Comparison of ENCODE assay signal across 8 cellular contexts in the genomic region with DNA sequence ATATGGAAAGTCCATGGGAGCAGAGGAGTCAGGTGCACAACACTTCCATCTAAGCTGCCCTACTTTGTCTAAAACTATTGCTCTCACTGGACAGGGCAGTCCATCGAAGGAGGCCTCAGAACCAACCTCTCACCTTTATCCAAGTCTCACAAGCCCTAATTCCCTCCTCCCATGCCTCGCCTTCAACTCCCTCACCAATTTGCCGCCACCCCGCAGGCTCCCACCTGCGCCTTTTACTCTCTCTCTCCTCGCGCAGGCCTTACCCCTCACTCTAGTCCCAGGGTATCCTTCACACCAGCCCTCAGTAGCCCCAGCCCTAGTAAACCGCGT. TPM values are rescaled to one million over a fixed set of nuclear protein-coding genes. Genes with fewer than 3 reads are reported as not detected.
A peak's percentile ranks its signal among the peaks of the same experiment; 100 is the strongest.
DNase-seq lines count a peak whose midpoint lies in the region; ATAC-seq and TF ChIP-seq lines count a peak whose summit lies in the region.

No MANE protein-coding gene starts in this region.

- H3K4me1 Mint-ChIP-seq in Caco-2 (ENCODE audit: low read depth, unreplicated experiment) (peaks cover 19% of the 10 kb centered on the region), naive B cell (peaks cover 34 to 38% (median 36%) of the 10 kb centered on the region in 3 donors)
- peaks cover 59% of the 10 kb centered on the region for H3K4me1 Mint-ChIP-seq in central memory CD8-positive, alpha-beta T cell

- peak overlapping the region; percentile 89 for H3K4me3 ChIP-seq in Caco-2 (ENCODE audit: low read depth, low read length)
- no peak overlapping the region for H3K4me3 ChIP-seq in KMS-11 (IDR thresholded peaks at IDR 0.05; ENCODE audit: insufficient read depth, low read depth, low read length)

- H3K9ac ChIP-seq in KMS-11 = peak overlapping the region; percentile 63; the same call in 1 of the 2 replicates

- POLR2A ChIA-PET in Caco-2 (lab: Charles Lee) = interaction anchor here (0.6 to 1.1 kb wide), 2 partner anchors 110 to 450 kb away, joined by 3 to 4 read pairs; a partner anchor contains a TSS

- H3K27me3 Mint-ChIP-seq in Caco-2 (ENCODE audit: insufficient read depth, unreplicated experiment) (no peaks in the 10 kb centered on the region), naive B cell (peaks cover 0 to 1% (median 0%) of the 10 kb centered on the region in 3 donors)
- no peaks in the 10 kb centered on the region for H3K27me3 Mint-ChIP-seq in central memory CD8-positive, alpha-beta T cell

- peaks cover 15% of the 10 kb centered on the region; the same call in 1 of the 2 replicates for H3K79me2 ChIP-seq in KMS-11 (ENCODE audit: insufficient read depth, low read depth)

- no peak for DNase-seq in Caco-2
- DNase-seq in central memory CD8-positive, alpha-beta T cell (ENCODE audit: low spot score in 2 of 2) = no peak
- no peak for DNase-seq in naive B cell
- DNase-seq in GDM1 (lab: John Stamatoyannopoulos, UW) = no peak
- DNase-seq in activated effector memory CD4-positive, alpha-beta T cell treated with Interleukin-2 at 50 U/mL for 16 hours = no peak
- DNase-seq in iPS-NIHi7 (ENCODE audit: extremely low spot score) = no peak
- DNase-seq in UCSD-AML1 (lab: John Stamatoyannopoulos, UW; ENCODE audit: unreplicated experiment) = no peak

- H3K4me1 ChIP-seq in Caco-2 (peaks cover 22% of the 10 kb centered on the region), KMS-11 (ENCODE audit: low read depth, poor library complexity, severe bottlenecking) (peaks cover 10% of the 10 kb centered on the region)

- CTCF ChIA-PET in Caco-2 (lab: Charles Lee) = interaction anchor here (0.6 to 2.5 kb wide), 9 partner anchors 17 to 154 kb away, joined by 3 to 13 read pairs (median 3); no protein-coding TSS in a partner anchor

- no peak overlapping the region; the same call in 1 of the 2 replicates for H3K27ac ChIP-seq in KMS-11

- ATAC-seq in central memory CD8-positive, alpha-beta T cell (replicated peaks; ENCODE audit: extremely low read depth, poor library complexity, severe bottlenecking) = no peak
- ATAC-seq in naive B cell (ENCODE audit: low read depth in 2 of 2) = no peak

- intact Hi-C loops in Caco-2 (cut with micrococcal nuclease; ENCODE audit: unreplicated experiment) = loop anchor here (1.0 to 10.0 kb wide), 5 partner anchors 14 to 1627 kb away; a partner anchor contains a TSS

- no peaks in the 10 kb centered on the region for H4K20me1 ChIP-seq in KMS-11 (ENCODE audit: insufficient read depth)

- H3K4me3 Mint-ChIP-seq in Caco-2 (ENCODE audit: unreplicated experiment) (peak overlapping the region; percentile 87), naive B cell (peak overlapping the region in 7 of 8 donors; percentile 91 to 100 (median 99))
- H3K4me3 Mint-ChIP-seq in central memory CD8-positive, alpha-beta T cell = peak overlapping the region; percentile 94

- H3K9me3 ChIP-seq in Caco-2 = no peaks in the 10 kb centered on the region

- BruUV-seq in Caco-2 (replicated peaks; lab: Mats Ljungman, UMichigan) = TSS peak; percentile 18

- no peaks in the 10 kb centered on the region for H3K36me3 ChIP-seq in Caco-2 (ENCODE audit: control insufficient read depth, insufficient read depth, low read length)
- no peaks in the 10 kb centered on the region for H3K36me3 ChIP-seq in KMS-11 (ENCODE audit: insufficient read depth)

- H3K4me2 ChIP-seq in KMS-11 = peak overlapping the region; percentile 61

- TF ChIP-seq CTCF in Caco-2 (IDR thresholded peaks at IDR 0.05; ENCODE audit: insufficient read depth in 1 of 2, low read depth in 1 of 2, low read length in 1 of 2, severe bottlenecking in 1 of 2, unreplicated experiment in 1 of 2) = no peak
- no peak for TF ChIP-seq CTCF in KMS-11 (conservative IDR thresholded peaks at IDR 0.05; ENCODE audit: low read depth, low read length)

- H3K36me3 Mint-ChIP-seq in Caco-2 (ENCODE audit: insufficient read depth, unreplicated experiment) (peaks cover 7% of the 10 kb centered on the region), naive B cell (no peaks in the 10 kb centered on the region)
- H3K36me3 Mint-ChIP-seq in central memory CD8-positive, alpha-beta T cell (ENCODE audit: insufficient read depth) = peaks cover 9% of the 10 kb centered on the region

- H3K27ac Mint-ChIP-seq in Caco-2 (ENCODE audit: unreplicated experiment) (peak overlapping the region; percentile 90), naive B cell (peak overlapping the region; percentile 92 to 100 (median 98))
- peak overlapping the region; percentile 97 for H3K27ac Mint-ChIP-seq in central memory CD8-positive, alpha-beta T cell (ENCODE audit: low read depth)

- H3K27me3 ChIP-seq in Caco-2 (replicated peaks; ENCODE audit: control insufficient read depth, insufficient read depth, low read length) (no peaks in the 10 kb centered on the region), KMS-11 (ENCODE audit: insufficient read depth, low read depth) (no peaks in the 10 kb centered on the region)

- H3K9me3 Mint-ChIP-seq in Caco-2 (ENCODE audit: unreplicated experiment) (no peaks in the 10 kb centered on the region), naive B cell (no peaks in the 10 kb centered on the region)
- no peaks in the 10 kb centered on the region for H3K9me3 Mint-ChIP-seq in central memory CD8-positive, alpha-beta T cell

- peak overlapping the region; percentile 82; the same call in 1 of the 2 replicates for H2AFZ ChIP-seq in KMS-11 (ENCODE audit: low read depth)

RNA-seq across cellular contexts. Expression of a gene that starts 0.5 kb away (rescaled TPM):
- 26.8 and 27.8 TPM in 2 replicates for total RNA-seq in Caco-2 (2022)
- polyA plus RNA-seq in naive B cell (ENCODE audit: low read depth in 6 of 6) = 10 to 100 TPM in 3 of 6 donors, 1 to 10 TPM in 3; 6.4 to 19.5 (median 10.1) TPM

RNA-seq across cellular contexts. Expression of a gene that starts 4.9 kb away (rescaled TPM):
- 0.56 TPM in 1 of 2 replicates, not detected in the other for total RNA-seq in Caco-2 (2022)
- under 1 TPM in 2 of 6 donors, not detected in 4; 0.26 to 0.32 TPM for polyA plus RNA-seq in naive B cell (ENCODE audit: low read depth in 6 of 6)

RNA-seq across cellular contexts. Expression of a gene that starts 25.7 kb away (rescaled TPM):
- total RNA-seq in Caco-2 (2022) = 1.6 and 2.1 TPM in 2 replicates
- polyA plus RNA-seq in naive B cell (ENCODE audit: low read depth in 6 of 6) = not detected

RNA-seq across cellular contexts. Expression of a gene that starts 28.6 kb away (rescaled TPM):
- total RNA-seq in Caco-2 (2022) = not detected in 2 replicates
- polyA plus RNA-seq in naive B cell (ENCODE audit: low read depth in 6 of 6) = not detected

RNA-seq across cellular contexts. Expression of a gene that starts 34.9 kb away (rescaled TPM):
- not detected in 2 replicates for total RNA-seq in Caco-2 (2022)
- not detected for polyA plus RNA-seq in naive B cell (ENCODE audit: low read depth in 6 of 6)
